Comparison of ENCODE assay signal across 13 cellular contexts in genomic region chr21:29301703-29302102, GRCh38. TPM values are rescaled to one million over a fixed set of nuclear protein-coding genes. Genes with fewer than 3 reads are reported as not detected.
DNase-seq lines count a peak whose midpoint lies in the region; ATAC-seq and TF ChIP-seq lines count a peak whose summit lies in the region.
"Had no signal": no experiment of that assay in that cellular context is flagged by ENCODE, and none has a peak within 500 bp of the region (broad histone marks: within the 10 kb centered on the region; RNA-seq: fewer than 3 reads in every experiment).

No MANE protein-coding gene starts in this region.

- CTCF ChIA-PET in A673 (lab: Charles Lee): no interaction called here
- CTCF ChIA-PET in HEK293 (lab: Yijun Ruan, JAX): interaction anchor here (1.2 to 2.2 kb wide), 4 partner anchors 47 to 137 kb away, joined by 3 to 14 read pairs (median 6); no protein-coding TSS in a partner anchor

- DNase-seq in A673 (ENCODE audit: low spot score): no peak
- no peak for DNase-seq in adipocyte (ENCODE audit: low read depth)
- DNase-seq in head of caudate nucleus: no peak
- no peak for DNase-seq in NCI-H510A treated with DMSO at 0.1 percent for 48 hours (lab: John Stamatoyannopoulos, UW)
- no peak for DNase-seq in activated CD4-positive, alpha-beta T cell treated with anti-CD3 and anti-CD28 coated beads for 48 hours
- DNase-seq: activated CD4-positive, CD25-positive, alpha-beta regulatory T cell treated with anti-CD3 and anti-CD28 coated beads, Interleukin-2, amount 50 U/mL, for 72 hours; hippocampal formation; KG1 had no signal

- intact Hi-C loops in A673 (cut with micrococcal nuclease; ENCODE audit: unreplicated experiment) (no loop called here), head of caudate nucleus (cut with DNase I) (no loop called here)

- no peak overlapping the region for H3K9ac ChIP-seq in adipocyte (ENCODE audit: low read length)
- H3K9ac ChIP-seq: parathyroid adenoma had no signal

- H3K27ac ChIP-seq in A673 (ENCODE audit: low read depth, low read length, poor library complexity, severe bottlenecking) (no peak overlapping the region), HEK293 (ENCODE audit: extremely low read depth, low read depth, low read length) (no peak overlapping the region), muscle layer of duodenum (ENCODE audit: low read length) (peak overlapping the region; percentile 52)
- H3K27ac ChIP-seq: parathyroid adenoma had no signal

- no peak for ATAC-seq in HG03521 (IDR thresholded peaks at IDR 0.05; ENCODE audit: unreplicated experiment)
- ATAC-seq: body of pancreas had no signal

- BruUV-seq in A673 (replicated peaks; lab: Mats Ljungman, UMichigan): no TSS peak

- H3K36me3 ChIP-seq in A673 (ENCODE audit: insufficient read depth, low read length, poor library complexity, severe bottlenecking): no peaks in the 10 kb centered on the region
- H3K36me3 ChIP-seq in HEK293 (ENCODE audit: control insufficient read depth in 2 of 2, insufficient read depth in 1 of 2, low read length in 2 of 2): no peaks in the 10 kb centered on the region
- no peaks in the 10 kb centered on the region for H3K36me3 ChIP-seq in adipocyte (ENCODE audit: control insufficient read depth, insufficient read depth, low read length, severe bottlenecking)
- peaks cover 0 to 7% of the 10 kb centered on the region in 2 donors for H3K36me3 ChIP-seq in muscle layer of duodenum (ENCODE audit: control insufficient read depth in 1 of 2, insufficient read depth in 2 of 2, low read length in 2 of 2)

- no peaks in the 10 kb centered on the region for H3K27me3 ChIP-seq in A673 (replicated peaks; ENCODE audit: insufficient read depth, low read depth, low read length, poor library complexity)
- no peaks in the 10 kb centered on the region for H3K27me3 ChIP-seq in adipocyte (replicated peaks; ENCODE audit: control insufficient read depth, insufficient read depth, low read length)
- H3K27me3 ChIP-seq in muscle layer of duodenum (ENCODE audit: low read depth, low read length): no peaks in the 10 kb centered on the region
- H3K27me3 ChIP-seq: body of pancreas had no signal

- H3K4me3 ChIP-seq in A673 (ENCODE audit: low read depth, low read length, poor library complexity, severe bottlenecking) (peak overlapping the region; percentile 81), HEK293 (ENCODE audit: low read depth, low read length) (no peak overlapping the region), adipocyte (ENCODE audit: low read length) (peak overlapping the region; percentile 97), muscle layer of duodenum (ENCODE audit: low read depth in 1 of 2, low read length in 2 of 2) (peak overlapping the region; percentile 19 to 47)
- H3K4me3 ChIP-seq: body of pancreas had no signal

- TF ChIP-seq CTCF in A673 (conservative IDR thresholded peaks at IDR 0.05; ENCODE audit: low read depth, low read length) (no peak), HEK293 (tag by site-specific recombination; IDR thresholded peaks at IDR 0.05) (no peak)

- POLR2A ChIA-PET in A673 (lab: Charles Lee; ENCODE audit: low non-redundant PET) (no interaction called here), HEK293 (lab: Yijun Ruan, JAX) (interaction anchor here (0.5 to 1.0 kb wide), 2 partner anchors 70 to 215 kb away, joined by 3 to 4 read pairs; no protein-coding TSS in a partner anchor)

- peaks cover 67% of the 10 kb centered on the region for H3K4me1 ChIP-seq in A673 (ENCODE audit: insufficient read depth, low read length, poor library complexity, severe bottlenecking)
- peaks cover 18% of the 10 kb centered on the region for H3K4me1 ChIP-seq in HEK293 (ENCODE audit: control insufficient read depth, insufficient read depth, low read length)
- H3K4me1 ChIP-seq in adipocyte (ENCODE audit: control insufficient read depth, insufficient read depth, low read length): peaks cover 59% of the 10 kb centered on the region
- H3K4me1 ChIP-seq in muscle layer of duodenum (ENCODE audit: control insufficient read depth in 1 of 2, insufficient read depth in 2 of 2, low read length in 2 of 2): peaks cover 18 to 58% of the 10 kb centered on the region in 2 donors
- H3K4me1 ChIP-seq: parathyroid adenoma had no signal

- H3K9me3 ChIP-seq in A673 (ENCODE audit: low read depth, low read length, poor library complexity, severe bottlenecking) (no peaks in the 10 kb centered on the region), HEK293 (ENCODE audit: control insufficient read depth, insufficient read depth, low read depth, low read length) (no peaks in the 10 kb centered on the region), adipocyte (ENCODE audit: control insufficient read depth, low read length) (no peaks in the 10 kb centered on the region), muscle layer of duodenum (ENCODE audit: control insufficient read depth in 1 of 2, low read length in 2 of 2) (no peaks in the 10 kb centered on the region)
- H3K9me3 ChIP-seq: body of pancreas had no signal

TF ChIP-seq in HEK293, 187 proteins besides CTCF, POLR2A, EP300 and RAD21 (continues in another document):
- TF ChIP-seq ZNF830 (tag by site-specific recombination; IDR thresholded peaks at IDR 0.05; ENCODE audit: low read depth) (no peak), ZNF558 (tag by site-specific recombination; IDR thresholded peaks at IDR 0.05) (no peak), ZNF768 (tag by site-specific recombination; IDR thresholded peaks at IDR 0.05) (no peak), PRDM4 (tag by site-specific recombination; IDR thresholded peaks at IDR 0.05) (no peak), ZNF341 (tag by site-specific recombination; IDR thresholded peaks at IDR 0.05; ENCODE audit: low read depth) (no peak), ZFHX2 (tag by site-specific recombination; conservative IDR thresholded peaks at IDR 0.05) (peak; percentile 67), GLI2 (tag by site-specific recombination; IDR thresholded peaks at IDR 0.05; ENCODE audit: borderline replicate concordance, low read depth) (no peak), EGR2 (tag by site-specific recombination; IDR thresholded peaks at IDR 0.05; ENCODE audit: low read depth) (peak; percentile 73; the same call in 1 of the 2 replicates), ZNF645 (tag by site-specific recombination; IDR thresholded peaks at IDR 0.05) (no peak), FEZF1 (tag by site-specific recombination; IDR thresholded peaks at IDR 0.05) (no peak), ZNF791 (tag by site-specific recombination; IDR thresholded peaks at IDR 0.05) (no peak), SP7 (tag by site-specific recombination; IDR thresholded peaks at IDR 0.05) (0 out of 2 replicates have a peak, but pooled peaks have one; percentile 12), ZNF664 (tag by site-specific recombination; IDR thresholded peaks at IDR 0.05) (no peak), ZXDB (tag by site-specific recombination; IDR thresholded peaks at IDR 0.05) (no peak), ZNF654 (tag by site-specific recombination; IDR thresholded peaks at IDR 0.05; ENCODE audit: low read depth) (no peak), ZNF366 (tag by site-specific recombination; conservative IDR thresholded peaks at IDR 0.05) (no peak), ZNF175 (tag by site-specific recombination; IDR thresholded peaks at IDR 0.05) (no peak), ZNF747 (tag by site-specific recombination; IDR thresholded peaks at IDR 0.05) (no peak), ZNF311 (tag by site-specific recombination; IDR thresholded peaks at IDR 0.05; ENCODE audit: borderline replicate concordance) (no peak), ZNF10 (tag by site-specific recombination; IDR thresholded peaks at IDR 0.05) (no peak), ZNF146 (tag by site-specific recombination; IDR thresholded peaks at IDR 0.05) (no peak)
- TF ChIP-seq, protein P1, sequence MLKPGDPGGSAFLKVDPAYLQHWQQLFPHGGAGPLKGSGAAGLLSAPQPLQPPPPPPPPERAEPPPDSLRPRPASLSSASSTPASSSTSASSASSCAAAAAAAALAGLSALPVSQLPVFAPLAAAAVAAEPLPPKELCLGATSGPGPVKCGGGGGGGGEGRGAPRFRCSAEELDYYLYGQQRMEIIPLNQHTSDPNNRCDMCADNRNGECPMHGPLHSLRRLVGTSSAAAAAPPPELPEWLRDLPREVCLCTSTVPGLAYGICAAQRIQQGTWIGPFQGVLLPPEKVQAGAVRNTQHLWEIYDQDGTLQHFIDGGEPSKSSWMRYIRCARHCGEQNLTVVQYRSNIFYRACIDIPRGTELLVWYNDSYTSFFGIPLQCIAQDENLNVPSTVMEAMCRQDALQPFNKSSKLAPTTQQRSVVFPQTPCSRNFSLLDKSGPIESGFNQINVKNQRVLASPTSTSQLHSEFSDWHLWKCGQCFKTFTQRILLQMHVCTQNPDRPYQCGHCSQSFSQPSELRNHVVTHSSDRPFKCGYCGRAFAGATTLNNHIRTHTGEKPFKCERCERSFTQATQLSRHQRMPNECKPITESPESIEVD (tag by site-specific recombination; IDR thresholded peaks at IDR 0.05): peak; percentile 34; the same call in 1 of the 2 replicates

RNA-seq across cellular contexts. Expression of gene BACH1, which starts 3.0 kb away (rescaled TPM):
- total RNA-seq in A673 (2021): 99.5 and 103 TPM in 2 replicates
